Comparison of ENCODE assay signal across 1 cellular context in the genomic region with DNA sequence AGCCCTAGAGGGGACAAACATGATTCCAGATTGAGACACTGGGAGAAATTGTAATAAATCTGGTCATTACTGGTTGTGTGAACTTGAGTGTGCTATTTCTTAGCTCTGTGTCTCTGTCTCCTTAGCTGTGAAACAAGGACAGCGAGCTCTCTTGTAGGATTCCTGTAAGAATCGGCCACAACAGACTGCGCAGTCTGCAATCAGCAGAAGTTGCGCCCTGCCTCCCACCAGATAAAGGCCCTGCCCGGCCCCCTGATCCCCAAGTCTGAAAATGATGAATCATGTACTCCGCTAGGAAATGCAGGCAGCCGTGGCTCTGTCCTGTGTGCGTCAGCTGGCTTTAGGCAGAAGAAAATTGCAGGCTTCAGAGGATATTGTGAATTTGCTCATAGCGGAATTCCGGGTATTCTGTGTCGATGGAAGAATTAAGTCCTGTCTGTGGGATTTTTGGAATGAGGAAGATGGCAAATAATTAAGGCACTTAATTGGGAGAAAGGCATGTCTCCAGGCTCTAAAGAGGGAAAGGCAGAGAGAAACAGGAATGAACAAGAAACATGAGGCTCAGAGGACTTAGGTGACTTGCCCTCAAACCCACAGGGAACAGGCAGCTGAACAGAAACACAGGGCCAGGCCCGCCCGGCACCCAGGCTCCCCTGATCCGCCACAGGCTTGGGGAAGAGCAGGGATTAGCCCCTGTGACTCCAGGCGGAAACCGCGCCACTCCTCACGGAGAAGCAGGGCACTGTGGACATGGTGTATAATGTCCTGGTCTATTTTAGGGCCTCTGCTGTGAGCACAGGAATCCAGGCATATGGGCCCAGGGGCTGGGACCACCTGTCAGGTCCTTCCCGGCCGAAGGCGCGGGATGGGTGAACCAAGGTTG.
TF ChIP-seq lines count a peak whose summit lies in the region.

No MANE protein-coding gene starts in this region.

TF ChIP-seq in K562, 482 proteins besides CTCF, POLR2A, EP300 and RAD21 (continues in another document):
- no peak for TF ChIP-seq PHTF2 (CRISPR knock-in tag; IDR thresholded peaks at IDR 0.05)
- TF ChIP-seq, protein P1, sequence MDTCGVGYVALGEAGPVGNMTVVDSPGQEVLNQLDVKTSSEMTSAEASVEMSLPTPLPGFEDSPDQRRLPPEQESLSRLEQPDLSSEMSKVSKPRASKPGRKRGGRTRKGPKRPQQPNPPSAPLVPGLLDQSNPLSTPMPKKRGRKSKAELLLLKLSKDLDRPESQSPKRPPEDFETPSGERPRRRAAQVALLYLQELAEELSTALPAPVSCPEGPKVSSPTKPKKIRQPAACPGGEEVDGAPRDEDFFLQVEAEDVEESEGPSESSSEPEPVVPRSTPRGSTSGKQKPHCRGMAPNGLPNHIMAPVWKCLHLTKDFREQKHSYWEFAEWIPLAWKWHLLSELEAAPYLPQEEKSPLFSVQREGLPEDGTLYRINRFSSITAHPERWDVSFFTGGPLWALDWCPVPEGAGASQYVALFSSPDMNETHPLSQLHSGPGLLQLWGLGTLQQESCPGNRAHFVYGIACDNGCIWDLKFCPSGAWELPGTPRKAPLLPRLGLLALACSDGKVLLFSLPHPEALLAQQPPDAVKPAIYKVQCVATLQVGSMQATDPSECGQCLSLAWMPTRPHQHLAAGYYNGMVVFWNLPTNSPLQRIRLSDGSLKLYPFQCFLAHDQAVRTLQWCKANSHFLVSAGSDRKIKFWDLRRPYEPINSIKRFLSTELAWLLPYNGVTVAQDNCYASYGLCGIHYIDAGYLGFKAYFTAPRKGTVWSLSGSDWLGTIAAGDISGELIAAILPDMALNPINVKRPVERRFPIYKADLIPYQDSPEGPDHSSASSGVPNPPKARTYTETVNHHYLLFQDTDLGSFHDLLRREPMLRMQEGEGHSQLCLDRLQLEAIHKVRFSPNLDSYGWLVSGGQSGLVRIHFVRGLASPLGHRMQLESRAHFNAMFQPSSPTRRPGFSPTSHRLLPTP (IDR thresholded peaks at IDR 0.05; ENCODE audit: borderline replicate concordance, extremely low read depth, insufficient read length), result no peak
- TF ChIP-seq MTA1 (IDR thresholded peaks at IDR 0.05; ENCODE audit: borderline replicate concordance), result no peak
- 0 out of 2 replicates have a peak, but pooled peaks have one; percentile 18 for TF ChIP-seq ELF1 (tag; IDR thresholded peaks at IDR 0.05)
- peak; percentile 62 for TF ChIP-seq TAL1 (IDR thresholded peaks at IDR 0.05)
- no peak for TF ChIP-seq HEY1 (CRISPR knock-in tag; IDR thresholded peaks at IDR 0.05; ENCODE audit: borderline replicate concordance)
- TF ChIP-seq ZFPM2 (CRISPR knock-in tag; IDR thresholded peaks at IDR 0.05), result no peak
- TF ChIP-seq ZNF707 (CRISPR knock-in tag; conservative IDR thresholded peaks at IDR 0.05), result no peak
- TF ChIP-seq, protein P2, sequence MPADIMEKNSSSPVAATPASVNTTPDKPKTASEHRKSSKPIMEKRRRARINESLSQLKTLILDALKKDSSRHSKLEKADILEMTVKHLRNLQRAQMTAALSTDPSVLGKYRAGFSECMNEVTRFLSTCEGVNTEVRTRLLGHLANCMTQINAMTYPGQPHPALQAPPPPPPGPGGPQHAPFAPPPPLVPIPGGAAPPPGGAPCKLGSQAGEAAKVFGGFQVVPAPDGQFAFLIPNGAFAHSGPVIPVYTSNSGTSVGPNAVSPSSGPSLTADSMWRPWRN (IDR thresholded peaks at IDR 0.05; ENCODE audit: low read depth), result no peak
- no peak for TF ChIP-seq BCL6 (CRISPR knock-in tag; IDR thresholded peaks at IDR 0.05)
- TF ChIP-seq PRPF4 (IDR thresholded peaks at IDR 0.05; ENCODE audit: insufficient read depth, low read depth, low read length, poor library complexity, severe bottlenecking), result no peak
- TF ChIP-seq HDAC1 (IDR thresholded peaks at IDR 0.05), result no peak; a peak in 1 of 4 replicates
- TF ChIP-seq ZNF785 (CRISPR knock-in tag; IDR thresholded peaks at IDR 0.05), result no peak
- no peak for TF ChIP-seq ZC3H8 (IDR thresholded peaks at IDR 0.05)
- no peak for TF ChIP-seq TGIF2 (CRISPR knock-in tag; IDR thresholded peaks at IDR 0.05)
- TF ChIP-seq, protein P3, sequence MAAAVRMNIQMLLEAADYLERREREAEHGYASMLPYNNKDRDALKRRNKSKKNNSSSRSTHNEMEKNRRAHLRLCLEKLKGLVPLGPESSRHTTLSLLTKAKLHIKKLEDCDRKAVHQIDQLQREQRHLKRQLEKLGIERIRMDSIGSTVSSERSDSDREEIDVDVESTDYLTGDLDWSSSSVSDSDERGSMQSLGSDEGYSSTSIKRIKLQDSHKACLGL (CRISPR knock-in tag; IDR thresholded peaks at IDR 0.05; ENCODE audit: borderline replicate concordance, poor library complexity, severe bottlenecking), result no peak
- peak; percentile 73 to 77 for TF ChIP-seq NRF1 (conservative IDR thresholded peaks at IDR 0.05 in 1 of 2, IDR thresholded peaks at IDR 0.05 in 1 of 2)
- no peak for TF ChIP-seq NONO (IDR thresholded peaks at IDR 0.05; ENCODE audit: low read depth in 2 of 2, low read length in 1 of 2)
- TF ChIP-seq ZNF282 (CRISPR knock-in tag; IDR thresholded peaks at IDR 0.05), result no peak
- TF ChIP-seq, protein P4, sequence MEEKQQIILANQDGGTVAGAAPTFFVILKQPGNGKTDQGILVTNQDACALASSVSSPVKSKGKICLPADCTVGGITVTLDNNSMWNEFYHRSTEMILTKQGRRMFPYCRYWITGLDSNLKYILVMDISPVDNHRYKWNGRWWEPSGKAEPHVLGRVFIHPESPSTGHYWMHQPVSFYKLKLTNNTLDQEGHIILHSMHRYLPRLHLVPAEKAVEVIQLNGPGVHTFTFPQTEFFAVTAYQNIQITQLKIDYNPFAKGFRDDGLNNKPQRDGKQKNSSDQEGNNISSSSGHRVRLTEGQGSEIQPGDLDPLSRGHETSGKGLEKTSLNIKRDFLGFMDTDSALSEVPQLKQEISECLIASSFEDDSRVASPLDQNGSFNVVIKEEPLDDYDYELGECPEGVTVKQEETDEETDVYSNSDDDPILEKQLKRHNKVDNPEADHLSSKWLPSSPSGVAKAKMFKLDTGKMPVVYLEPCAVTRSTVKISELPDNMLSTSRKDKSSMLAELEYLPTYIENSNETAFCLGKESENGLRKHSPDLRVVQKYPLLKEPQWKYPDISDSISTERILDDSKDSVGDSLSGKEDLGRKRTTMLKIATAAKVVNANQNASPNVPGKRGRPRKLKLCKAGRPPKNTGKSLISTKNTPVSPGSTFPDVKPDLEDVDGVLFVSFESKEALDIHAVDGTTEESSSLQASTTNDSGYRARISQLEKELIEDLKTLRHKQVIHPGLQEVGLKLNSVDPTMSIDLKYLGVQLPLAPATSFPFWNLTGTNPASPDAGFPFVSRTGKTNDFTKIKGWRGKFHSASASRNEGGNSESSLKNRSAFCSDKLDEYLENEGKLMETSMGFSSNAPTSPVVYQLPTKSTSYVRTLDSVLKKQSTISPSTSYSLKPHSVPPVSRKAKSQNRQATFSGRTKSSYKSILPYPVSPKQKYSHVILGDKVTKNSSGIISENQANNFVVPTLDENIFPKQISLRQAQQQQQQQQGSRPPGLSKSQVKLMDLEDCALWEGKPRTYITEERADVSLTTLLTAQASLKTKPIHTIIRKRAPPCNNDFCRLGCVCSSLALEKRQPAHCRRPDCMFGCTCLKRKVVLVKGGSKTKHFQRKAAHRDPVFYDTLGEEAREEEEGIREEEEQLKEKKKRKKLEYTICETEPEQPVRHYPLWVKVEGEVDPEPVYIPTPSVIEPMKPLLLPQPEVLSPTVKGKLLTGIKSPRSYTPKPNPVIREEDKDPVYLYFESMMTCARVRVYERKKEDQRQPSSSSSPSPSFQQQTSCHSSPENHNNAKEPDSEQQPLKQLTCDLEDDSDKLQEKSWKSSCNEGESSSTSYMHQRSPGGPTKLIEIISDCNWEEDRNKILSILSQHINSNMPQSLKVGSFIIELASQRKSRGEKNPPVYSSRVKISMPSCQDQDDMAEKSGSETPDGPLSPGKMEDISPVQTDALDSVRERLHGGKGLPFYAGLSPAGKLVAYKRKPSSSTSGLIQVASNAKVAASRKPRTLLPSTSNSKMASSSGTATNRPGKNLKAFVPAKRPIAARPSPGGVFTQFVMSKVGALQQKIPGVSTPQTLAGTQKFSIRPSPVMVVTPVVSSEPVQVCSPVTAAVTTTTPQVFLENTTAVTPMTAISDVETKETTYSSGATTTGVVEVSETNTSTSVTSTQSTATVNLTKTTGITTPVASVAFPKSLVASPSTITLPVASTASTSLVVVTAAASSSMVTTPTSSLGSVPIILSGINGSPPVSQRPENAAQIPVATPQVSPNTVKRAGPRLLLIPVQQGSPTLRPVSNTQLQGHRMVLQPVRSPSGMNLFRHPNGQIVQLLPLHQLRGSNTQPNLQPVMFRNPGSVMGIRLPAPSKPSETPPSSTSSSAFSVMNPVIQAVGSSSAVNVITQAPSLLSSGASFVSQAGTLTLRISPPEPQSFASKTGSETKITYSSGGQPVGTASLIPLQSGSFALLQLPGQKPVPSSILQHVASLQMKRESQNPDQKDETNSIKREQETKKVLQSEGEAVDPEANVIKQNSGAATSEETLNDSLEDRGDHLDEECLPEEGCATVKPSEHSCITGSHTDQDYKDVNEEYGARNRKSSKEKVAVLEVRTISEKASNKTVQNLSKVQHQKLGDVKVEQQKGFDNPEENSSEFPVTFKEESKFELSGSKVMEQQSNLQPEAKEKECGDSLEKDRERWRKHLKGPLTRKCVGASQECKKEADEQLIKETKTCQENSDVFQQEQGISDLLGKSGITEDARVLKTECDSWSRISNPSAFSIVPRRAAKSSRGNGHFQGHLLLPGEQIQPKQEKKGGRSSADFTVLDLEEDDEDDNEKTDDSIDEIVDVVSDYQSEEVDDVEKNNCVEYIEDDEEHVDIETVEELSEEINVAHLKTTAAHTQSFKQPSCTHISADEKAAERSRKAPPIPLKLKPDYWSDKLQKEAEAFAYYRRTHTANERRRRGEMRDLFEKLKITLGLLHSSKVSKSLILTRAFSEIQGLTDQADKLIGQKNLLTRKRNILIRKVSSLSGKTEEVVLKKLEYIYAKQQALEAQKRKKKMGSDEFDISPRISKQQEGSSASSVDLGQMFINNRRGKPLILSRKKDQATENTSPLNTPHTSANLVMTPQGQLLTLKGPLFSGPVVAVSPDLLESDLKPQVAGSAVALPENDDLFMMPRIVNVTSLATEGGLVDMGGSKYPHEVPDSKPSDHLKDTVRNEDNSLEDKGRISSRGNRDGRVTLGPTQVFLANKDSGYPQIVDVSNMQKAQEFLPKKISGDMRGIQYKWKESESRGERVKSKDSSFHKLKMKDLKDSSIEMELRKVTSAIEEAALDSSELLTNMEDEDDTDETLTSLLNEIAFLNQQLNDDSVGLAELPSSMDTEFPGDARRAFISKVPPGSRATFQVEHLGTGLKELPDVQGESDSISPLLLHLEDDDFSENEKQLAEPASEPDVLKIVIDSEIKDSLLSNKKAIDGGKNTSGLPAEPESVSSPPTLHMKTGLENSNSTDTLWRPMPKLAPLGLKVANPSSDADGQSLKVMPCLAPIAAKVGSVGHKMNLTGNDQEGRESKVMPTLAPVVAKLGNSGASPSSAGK (IDR thresholded peaks at IDR 0.05), result no peak
- TF ChIP-seq, protein P5, sequence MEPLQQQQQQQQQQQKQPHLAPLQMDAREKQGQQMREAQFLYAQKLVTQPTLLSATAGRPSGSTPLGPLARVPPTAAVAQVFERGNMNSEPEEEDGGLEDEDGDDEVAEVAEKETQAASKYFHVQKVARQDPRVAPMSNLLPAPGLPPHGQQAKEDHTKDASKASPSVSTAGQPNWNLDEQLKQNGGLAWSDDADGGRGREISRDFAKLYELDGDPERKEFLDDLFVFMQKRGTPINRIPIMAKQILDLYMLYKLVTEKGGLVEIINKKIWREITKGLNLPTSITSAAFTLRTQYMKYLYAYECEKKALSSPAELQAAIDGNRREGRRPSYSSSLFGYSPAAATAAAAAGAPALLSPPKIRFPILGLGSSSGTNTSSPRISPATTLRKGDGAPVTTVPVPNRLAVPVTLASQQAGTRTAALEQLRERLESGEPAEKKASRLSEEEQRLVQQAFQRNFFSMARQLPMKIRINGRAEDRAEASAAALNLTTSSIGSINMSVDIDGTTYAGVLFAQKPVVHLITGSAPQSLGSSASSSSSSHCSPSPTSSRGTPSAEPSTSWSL (CRISPR knock-in tag; IDR thresholded peaks at IDR 0.05; ENCODE audit: borderline replicate concordance), result no peak
- TF ChIP-seq, protein P6, sequence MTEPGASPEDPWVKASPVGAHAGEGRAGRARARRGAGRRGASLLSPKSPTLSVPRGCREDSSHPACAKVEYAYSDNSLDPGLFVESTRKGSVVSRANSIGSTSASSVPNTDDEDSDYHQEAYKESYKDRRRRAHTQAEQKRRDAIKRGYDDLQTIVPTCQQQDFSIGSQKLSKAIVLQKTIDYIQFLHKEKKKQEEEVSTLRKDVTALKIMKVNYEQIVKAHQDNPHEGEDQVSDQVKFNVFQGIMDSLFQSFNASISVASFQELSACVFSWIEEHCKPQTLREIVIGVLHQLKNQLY (CRISPR knock-in tag; conservative IDR thresholded peaks at IDR 0.05), result no peak
- TF ChIP-seq CBX3 (IDR thresholded peaks at IDR 0.05; ENCODE audit: borderline replicate concordance in 1 of 2, low read length in 2 of 2), result 0 out of 3 replicates have a peak, but pooled peaks of 1 of the 2 experiments have one; percentile 40
- no peak for TF ChIP-seq EWSR1 (IDR thresholded peaks at IDR 0.05; ENCODE audit: borderline replicate concordance, low read depth, partially characterized antibody)
- TF ChIP-seq JUNB (CRISPR knock-in tag; conservative IDR thresholded peaks at IDR 0.05), result no peak
- TF ChIP-seq NCOA2 (IDR thresholded peaks at IDR 0.05; ENCODE audit: partially characterized antibody in 2 of 2), result no peak
- no peak for TF ChIP-seq FOXP1 (CRISPR knock-in tag; IDR thresholded peaks at IDR 0.05)
- no peak for TF ChIP-seq ZNF174 (CRISPR knock-in tag; IDR thresholded peaks at IDR 0.05)
- TF ChIP-seq PTRF (tag; IDR thresholded peaks at IDR 0.05), result no peak
- peak; percentile 69 for TF ChIP-seq MEIS2 (IDR thresholded peaks at IDR 0.05; ENCODE audit: partially characterized antibody)
- TF ChIP-seq, protein P7, sequence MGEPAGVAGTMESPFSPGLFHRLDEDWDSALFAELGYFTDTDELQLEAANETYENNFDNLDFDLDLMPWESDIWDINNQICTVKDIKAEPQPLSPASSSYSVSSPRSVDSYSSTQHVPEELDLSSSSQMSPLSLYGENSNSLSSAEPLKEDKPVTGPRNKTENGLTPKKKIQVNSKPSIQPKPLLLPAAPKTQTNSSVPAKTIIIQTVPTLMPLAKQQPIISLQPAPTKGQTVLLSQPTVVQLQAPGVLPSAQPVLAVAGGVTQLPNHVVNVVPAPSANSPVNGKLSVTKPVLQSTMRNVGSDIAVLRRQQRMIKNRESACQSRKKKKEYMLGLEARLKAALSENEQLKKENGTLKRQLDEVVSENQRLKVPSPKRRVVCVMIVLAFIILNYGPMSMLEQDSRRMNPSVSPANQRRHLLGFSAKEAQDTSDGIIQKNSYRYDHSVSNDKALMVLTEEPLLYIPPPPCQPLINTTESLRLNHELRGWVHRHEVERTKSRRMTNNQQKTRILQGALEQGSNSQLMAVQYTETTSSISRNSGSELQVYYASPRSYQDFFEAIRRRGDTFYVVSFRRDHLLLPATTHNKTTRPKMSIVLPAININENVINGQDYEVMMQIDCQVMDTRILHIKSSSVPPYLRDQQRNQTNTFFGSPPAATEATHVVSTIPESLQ (CRISPR knock-in tag; IDR thresholded peaks at IDR 0.05), result no peak
- TF ChIP-seq SAP30 (IDR thresholded peaks at IDR 0.05; ENCODE audit: borderline replicate concordance, insufficient read depth, low read depth, low read length, poor library complexity, severe bottlenecking), result no peak
- no peak for TF ChIP-seq ZNF274 (IDR thresholded peaks at IDR 0.05; ENCODE audit: borderline replicate concordance, low read depth, low read length)
